Comparison of ENCODE assay signal across 19 cellular contexts in genomic region chr3:159082514-159082913, GRCh38. TPM values are rescaled to one million over a fixed set of nuclear protein-coding genes. Genes with fewer than 3 reads are reported as not detected.
A peak's percentile ranks its signal among the peaks of the same experiment; 100 is the strongest.
DNase-seq lines count a peak whose midpoint lies in the region; ATAC-seq, FAIRE-seq and TF ChIP-seq lines count a peak whose summit lies in the region.
"Had no signal": no experiment of that assay in that cellular context is flagged by ENCODE, and none has a peak within 500 bp of the region (broad histone marks: within the 10 kb centered on the region; RNA-seq: fewer than 3 reads in every experiment).

No MANE protein-coding gene starts in this region.

- H3K4me1 ChIP-seq in pancreas: no peaks in the 10 kb centered on the region
- H3K4me1 ChIP-seq: upper lobe of left lung had no signal

- no peak overlapping the region for H3K27ac ChIP-seq in pancreas
- H3K27ac ChIP-seq: upper lobe of left lung had no signal

- DNase-seq in AG08395 (ENCODE audit: low spot score): peak; percentile 37
- DNase-seq in HCEC 1CT: peak; percentile 98
- DNase-seq in foreskin fibroblast: peak; percentile 88
- no peak for DNase-seq in pancreas
- no peak for DNase-seq in stimulated activated naive CD4-positive, alpha-beta T cell treated with Interleukin-2 at 50 U/mL for 16 hours (lab: John Stamatoyannopoulos, UW)
- DNase-seq: activated CD4-positive, alpha-beta T cell treated with anti-CD3 and anti-CD28 coated beads, Interleukin-2, amount 10 ng/mL, durations not matched to agents 7 days and 5 days; activated T-cell treated with anti-CD3 and anti-CD28 coated beads, Interleukin-2, amount 50 U/mL, for 4 hours; C1 segment of cervical spinal cord; GDM1; stimulated activated CD8-positive, alpha-beta memory T cell treated with anti-CD3 and anti-CD28 coated beads, Interleukin-4, amount 100 ng/mL, for 48 hours; upper lobe of left lung had no signal

- H3K27me3 ChIP-seq in pancreas: no peaks in the 10 kb centered on the region
- H3K27me3 ChIP-seq: upper lobe of left lung had no signal

- WGBS in pancreas, 2 donors: 77 to 93% methylated on average over 1 of the region's 1 CpG

- intact Hi-C loops in pancreas (cut with DNase I): no loop called here

- ATAC-seq in SK-N-SH treated with all-trans-retinoic acid at 6 μM for 48 hours (peak; percentile 78), GM18907 (IDR thresholded peaks at IDR 0.05; ENCODE audit: unreplicated experiment) (no peak), pancreas (no peak), GM18858 (IDR thresholded peaks at IDR 0.05; ENCODE audit: unreplicated experiment) (no peak)
- ATAC-seq: activated T-cell treated with anti-CD3 and anti-CD28 coated beads, Interleukin-2, amount 50 U/mL, for 4 hours had no signal

- no peaks in the 10 kb centered on the region for H3K9me3 ChIP-seq in pancreas
- H3K9me3 ChIP-seq: upper lobe of left lung had no signal

- no peak for FAIRE-seq in pancreas (lab: Jason Lieb, UNC)
- FAIRE-seq: frontal cortex, islet of Langerhans had no signal

- no peak overlapping the region for H3K4me3 ChIP-seq in foreskin fibroblast (ENCODE audit: low read depth in 1 of 2, low read length in 2 of 2)
- no peak overlapping the region for H3K4me3 ChIP-seq in pancreas
- H3K4me3 ChIP-seq: upper lobe of left lung had no signal

- H3K36me3 ChIP-seq in pancreas: no peaks in the 10 kb centered on the region
- H3K36me3 ChIP-seq: upper lobe of left lung had no signal

- TF ChIP-seq CTCF in foreskin fibroblast (IDR thresholded peaks at IDR 0.05; ENCODE audit: low read depth, low read length) (no peak), pancreas (IDR thresholded peaks at IDR 0.05) (no peak)

TF ChIP-seq in SK-N-SH treated with all-trans-retinoic acid at 6 μM for 48 hours, 23 proteins besides CTCF, POLR2A, EP300 and RAD21:
- TF ChIP-seq TSHZ2 (CRISPR knock-in tag; IDR thresholded peaks at IDR 0.05) (no peak), TOX (CRISPR knock-in tag; IDR thresholded peaks at IDR 0.05; ENCODE audit: borderline replicate concordance) (0 out of 2 replicates have a peak, but pooled peaks have one; percentile 37)

RNA-seq across cellular contexts. Expression of gene IQCJ, which starts 13.4 kb away (rescaled TPM):
- total RNA-seq in pancreas: not detected
- not detected for polyA plus RNA-seq in pancreas
- total RNA-seq: activated CD4-positive, alpha-beta T cell treated with anti-CD3 and anti-CD28 coated beads, Interleukin-2, amount 10 ng/mL, durations not matched to agents 7 days and 5 days; activated T-cell treated with anti-CD3 and anti-CD28 coated beads, Interleukin-2, amount 50 U/mL, for 4 hours; MCF 10A; OCI-LY7; upper lobe of left lung had no signal
- polyA plus RNA-seq: adipose tissue had no signal

Comparison
In these comparisons a context has a peak if more than half of its experiments do, and no peak if none do; other contexts are left out.
1. DNase-seq: peak in AG08395 (single experiment), HCEC 1CT (single experiment) and foreskin fibroblast (2 of 2); none in pancreas (0 of 6) and stimulated activated naive CD4-positive, alpha-beta T cell treated with Interleukin-2 at 50 U/mL for 16 hours (single experiment).